8 cellular contexts compared by ENCODE assay signal in genomic region chr10:12068467-12069269, GRCh38. TPM values are rescaled to one million over a fixed set of nuclear protein-coding genes. Genes with fewer than 3 reads are reported as not detected.
DNase-seq lines count a peak whose midpoint lies in the region; ATAC-seq, FAIRE-seq and TF ChIP-seq lines count a peak whose summit lies in the region.

Gene DHTKD1 (plus strand): TSS chr10:12068954. CDS start chr10:12069034, 80 bp downstream.

- H3K9ac ChIP-seq in OCI-LY3 (ENCODE audit: low read length) = peak within 1 kb of the TSS; percentile 82
- peak within 1 kb of the TSS; percentile 78 for H3K9ac ChIP-seq in endothelial cell of umbilical vein (replicated peaks; ENCODE audit: extremely low read depth, insufficient read depth, low read length)

- H3K4me3 ChIP-seq in OCI-LY3 (ENCODE audit: low read length) (peak within 1 kb of the TSS; percentile 93), endothelial cell of umbilical vein (replicated peaks in 1 of 3; ENCODE audit: insufficient read depth in 1 of 3, low read depth in 1 of 3, low read length in 3 of 3) (peak within 1 kb of the TSS; percentile 82 to 92 (median 87))

- BruUV-seq in endothelial cell of umbilical vein (replicated peaks; lab: Mats Ljungman, UMichigan) = no TSS peak

- H2AFZ ChIP-seq in OCI-LY3 (ENCODE audit: low read depth, low read length) = 0 out of 2 replicates have a peak within 1 kb of the TSS, but pooled peaks have one; percentile 9
- H2AFZ ChIP-seq in endothelial cell of umbilical vein (ENCODE audit: low read depth, low read length) = peak within 1 kb of the TSS; percentile 87

- CTCF ChIA-PET in endothelial cell of umbilical vein (lab: Charles Lee) = interaction anchor here (0.6 to 2.6 kb wide), 6 partner anchors 11 to 82 kb away, joined by 3 to 14 read pairs (median 4); partner anchors contain the start of gene UPF2

- peak; percentile 96 for ATAC-seq in GM21515 (IDR thresholded peaks at IDR 0.05; ENCODE audit: unreplicated experiment)

- H3K4me1 ChIP-seq in OCI-LY3 (ENCODE audit: low read length) (peaks cover 26% of the 10 kb centered on the region), endothelial cell of umbilical vein (ENCODE audit: control insufficient read depth, extremely low read depth, insufficient read depth, low read length) (peaks cover 8% of the 10 kb centered on the region)

- H3K4me2 ChIP-seq in OCI-LY3 (ENCODE audit: low read length) = peak within 1 kb of the TSS; percentile 98
- H3K4me2 ChIP-seq in endothelial cell of umbilical vein (ENCODE audit: insufficient read depth, low read length) = peak within 1 kb of the TSS; percentile 94

- DNase-seq in DMS 273 treated with DMSO at 0.1 percent for 48 hours (lab: John Stamatoyannopoulos, UW) = peak; percentile 91
- DNase-seq in HuH-7 (ENCODE audit: low spot score) = peak; percentile 99
- peak; percentile 97 for DNase-seq in activated T-cell treated with anti-CD3 and anti-CD28 coated beads for 1 hour (ENCODE audit: low read depth)
- peak; percentile 99 for DNase-seq in endothelial cell of umbilical vein (ENCODE audit: low read depth, low spot score)
- DNase-seq in middle frontal gyrus (ENCODE audit: extremely low spot score, low spot score) = peak; percentile 94
- DNase-seq in stimulated activated CD8-positive, alpha-beta memory T cell treated with anti-CD3 and anti-CD28 coated beads, Interleukin-2, amount 100 ng/mL, for 48 hours (ENCODE audit: low read depth in 2 of 2) = peak; percentile 99

- dilution Hi-C loops in endothelial cell of umbilical vein (cut with MboI; ENCODE audit: extremely low pct_ligation_motif_present, low sequenced_read_pairs) = no loop called here

- H3K27ac ChIP-seq in OCI-LY3 (ENCODE audit: low read length) = peak within 1 kb of the TSS; percentile 73
- peak within 1 kb of the TSS; percentile 53 for H3K27ac ChIP-seq in endothelial cell of umbilical vein (ENCODE audit: insufficient read depth, low read depth, low read length)

- TF ChIP-seq POLR2A in endothelial cell of umbilical vein (IDR thresholded peaks at IDR 0.05; ENCODE audit: low read depth, low read length) = peak; percentile 65

- TF ChIP-seq CTCF in OCI-LY3 (IDR thresholded peaks at IDR 0.05; ENCODE audit: low read depth, low read length) (peak; percentile 11; the same call in 1 of the 2 replicates), endothelial cell of umbilical vein (IDR thresholded peaks at IDR 0.05; ENCODE audit: extremely low read depth in 1 of 2, insufficient read depth in 1 of 2, low read depth in 1 of 2, low read length in 2 of 2) (peak; percentile 7 to 44)

- no peaks in the 10 kb centered on the region for H3K9me3 ChIP-seq in OCI-LY3 (ENCODE audit: insufficient read depth, low read length)
- no peaks in the 10 kb centered on the region for H3K9me3 ChIP-seq in endothelial cell of umbilical vein (replicated peaks; ENCODE audit: control insufficient read depth, insufficient read depth, low read length)

- POLR2A ChIA-PET in endothelial cell of umbilical vein (lab: Charles Lee) = interaction anchor here (0.7 kb wide), 1 partner anchor 25 kb away, joined by 9 read pairs; no protein-coding TSS in a partner anchor

- H3K27me3 ChIP-seq in OCI-LY3 (ENCODE audit: low read depth, low read length) (no peaks in the 10 kb centered on the region), endothelial cell of umbilical vein (ENCODE audit: control insufficient read depth in 2 of 2, insufficient read depth in 2 of 2, low read length in 2 of 2) (peaks cover 0 to 6% of the 10 kb centered on the region in 2 experiments)

- H3K36me3 ChIP-seq in OCI-LY3 (replicated peaks; ENCODE audit: low read depth, low read length) = peaks cover 6% of the 10 kb centered on the region
- H3K36me3 ChIP-seq in endothelial cell of umbilical vein (ENCODE audit: control insufficient read depth in 2 of 2, extremely low read depth in 1 of 2, insufficient read depth in 2 of 2, low read length in 2 of 2) = no peaks in the 10 kb centered on the region

- H3K9me1 ChIP-seq in endothelial cell of umbilical vein (replicated peaks; ENCODE audit: control insufficient read depth, extremely low read depth, insufficient read depth, low read length) = no peaks in the 10 kb centered on the region

- intact Hi-C loops in endothelial cell of umbilical vein (cut with micrococcal nuclease) = loop anchor here (1.0 to 5.0 kb wide), 3 partner anchors 25 to 81 kb away; partner anchors contain the start of gene SEC61A2

- peaks cover 49% of the 10 kb centered on the region for H3K79me2 ChIP-seq in OCI-LY3 (ENCODE audit: low read length)
- peaks cover 2% of the 10 kb centered on the region for H3K79me2 ChIP-seq in endothelial cell of umbilical vein (ENCODE audit: control insufficient read depth, insufficient read depth, low read length)

- peaks cover 6% of the 10 kb centered on the region for H4K20me1 ChIP-seq in OCI-LY3 (ENCODE audit: insufficient read depth, low read length)
- no peaks in the 10 kb centered on the region for H4K20me1 ChIP-seq in endothelial cell of umbilical vein (replicated peaks; ENCODE audit: control insufficient read depth, extremely low read depth, insufficient read depth, low read length)

- peak; percentile 98 for FAIRE-seq in endothelial cell of umbilical vein (lab: Jason Lieb, UNC)

TF ChIP-seq in endothelial cell of umbilical vein, 7 proteins besides CTCF, POLR2A, EP300 and RAD21:
- TF ChIP-seq GATA2 (IDR thresholded peaks at IDR 0.05; ENCODE audit: insufficient read depth, insufficient read length, low read depth, low read length) (no peak), POLR2AphosphoS5 (IDR thresholded peaks at IDR 0.05; ENCODE audit: insufficient read depth, low read depth, low read length) (peak; percentile 62), JUN (IDR thresholded peaks at IDR 0.05; ENCODE audit: borderline replicate concordance, insufficient read depth, insufficient read length, low read depth) (no peak)

RNA-seq across cellular contexts. Expression of gene DHTKD1, which starts in this region (rescaled TPM):
- 15.3 and 17.6 TPM in 2 replicates for total RNA-seq in endothelial cell of umbilical vein
- 18.3 and 22.9 TPM in 2 replicates for polyA plus RNA-seq in endothelial cell of umbilical vein
- 9.6 and 10.7 TPM in 2 replicates for polyA plus RNA-seq in endothelial cell of umbilical vein (2011; cell fraction: cytosol; rRNA removed)
- 10.4 and 14.5 TPM in 2 replicates for polyA plus RNA-seq in endothelial cell of umbilical vein (2011; cell fraction: nucleus; rRNA removed)
- 9.6 and 11.9 TPM in 2 replicates for polyA plus RNA-seq in endothelial cell of umbilical vein (2012)
- polyA minus RNA-seq in endothelial cell of umbilical vein = 55.0 and 58.7 TPM in 2 replicates
- polyA minus RNA-seq in endothelial cell of umbilical vein (2011; cell fraction: cytosol; rRNA and poly(A)+ RNA removed) = 41.9 TPM
- polyA minus RNA-seq in endothelial cell of umbilical vein (2011; cell fraction: nucleus; rRNA and poly(A)+ RNA removed) = 21.6 and 23.8 TPM in 2 replicates

Comparison
In these comparisons a context has a peak if more than half of its experiments do, and no peak if none do; other contexts are left out.
1. Peak in every context shown above with its lines: DNase-seq, ATAC-seq, H3K4me3 ChIP-seq and H3K27ac ChIP-seq.